ENCODE assay signal across 14 cellular contexts in genomic region chr17:77491921-77492445, GRCh38.
A peak's percentile ranks its signal among the peaks of the same experiment; 100 is the strongest.
DNase-seq lines count a peak whose midpoint lies in the region; ATAC-seq and TF ChIP-seq lines count a peak whose summit lies in the region.
"Had no signal": no experiment of that assay in that cellular context is flagged by ENCODE, and none has a peak within 500 bp of the region (broad histone marks: within the 10 kb centered on the region; RNA-seq: fewer than 3 reads in every experiment).

No MANE protein-coding gene starts in this region.

- no peaks in the 10 kb centered on the region for H3K27me3 Mint-ChIP-seq in activated CD8-positive, alpha-beta memory T cell treated with anti-CD3 and anti-CD28 coated beads, Interleukin-2, amount 10 ng/mL, durations not matched to agents 7 days and 5 days
- H3K27me3 Mint-ChIP-seq in chondrocyte (ENCODE audit: low read depth): no peaks in the 10 kb centered on the region

- peak overlapping the region in 1 of 4 donors; percentile 75 for H3K27ac ChIP-seq in Peyer's patch
- peak overlapping the region in 3 of 8 donors; percentile 18 to 79 (median 64) for H3K27ac ChIP-seq in spleen
- H3K27ac ChIP-seq: hepatocyte, SJSA1 had no signal

- H3K36me3 ChIP-seq in Peyer's patch (peaks cover 0 to 92% (median 0%) of the 10 kb centered on the region in 3 donors), spleen (peaks cover 3 to 99% (median 91%) of the 10 kb centered on the region in 6 donors)

- peak; percentile 60 for DNase-seq in activated CD8-positive, alpha-beta memory T cell treated with anti-CD3 and anti-CD28 coated beads, Interleukin-2, amount 10 ng/mL, durations not matched to agents 7 days and 5 days
- DNase-seq in activated CD8-positive, alpha-beta memory T cell treated with anti-CD3 and anti-CD28 coated beads, Interleukin-2, amount 50 U/mL, for 48 hours: no peak
- DNase-seq in Peyer's patch (peak; percentile 42 to 88 (median 82)), chondrocyte (ENCODE audit: low spot score) (peak; percentile 75), spleen (peak; percentile 84), LoVo (ENCODE audit: low spot score) (no peak)
- DNase-seq: activated T-cell treated with anti-CD3 and anti-CD28 coated beads, Interleukin-2, amount 50 U/mL, for 4 hours; NCI-H345; stimulated activated CD4-positive, alpha-beta T cell treated with anti-CD3 and anti-CD28 coated beads, Interleukin-2, amount 100 ng/mL, for 48 hours had no signal

- no peaks in the 10 kb centered on the region for H3K27me3 ChIP-seq in Peyer's patch
- no peaks in the 10 kb centered on the region for H3K27me3 ChIP-seq in spleen (replicated peaks in 1 of 7)
- H3K27me3 ChIP-seq: hepatocyte, SJSA1, tibial artery had no signal

- CTCF ChIA-PET in activated CD8-positive, alpha-beta memory T cell treated with anti-CD3 and anti-CD28 coated beads, Interleukin-2, amount 10 ng/mL, durations not matched to agents 7 days and 5 days (lab: Charles Lee): interaction anchor here (1.0 to 8.5 kb wide), 6 partner anchors 23 to 160 kb away, joined by 3 to 126 read pairs (median 6); no protein-coding TSS in a partner anchor

- peaks cover 21% of the 10 kb centered on the region for H3K36me3 Mint-ChIP-seq in activated CD8-positive, alpha-beta memory T cell treated with anti-CD3 and anti-CD28 coated beads, Interleukin-2, amount 10 ng/mL, durations not matched to agents 7 days and 5 days
- H3K36me3 Mint-ChIP-seq in chondrocyte (ENCODE audit: low read depth): peaks cover 20% of the 10 kb centered on the region

- H3K27ac Mint-ChIP-seq in activated CD8-positive, alpha-beta memory T cell treated with anti-CD3 and anti-CD28 coated beads, Interleukin-2, amount 10 ng/mL, durations not matched to agents 7 days and 5 days: peak overlapping the region; percentile 19
- peak overlapping the region; percentile 36 for H3K27ac Mint-ChIP-seq in chondrocyte (ENCODE audit: unreplicated experiment)

- H3K4me1 Mint-ChIP-seq in activated CD8-positive, alpha-beta memory T cell treated with anti-CD3 and anti-CD28 coated beads, Interleukin-2, amount 10 ng/mL, durations not matched to agents 7 days and 5 days: peaks cover 21% of the 10 kb centered on the region
- H3K4me1 Mint-ChIP-seq in chondrocyte (ENCODE audit: low read depth): peaks cover 3% of the 10 kb centered on the region

- H3K4me1 ChIP-seq in Peyer's patch: peaks cover 0 to 10% (median 4%) of the 10 kb centered on the region in 4 donors
- H3K4me1 ChIP-seq in spleen: peaks cover 17 to 78% (median 48%) of the 10 kb centered on the region in 6 donors

- H3K9me3 ChIP-seq in Peyer's patch: no peaks in the 10 kb centered on the region
- H3K9me3 ChIP-seq in spleen: no peaks in the 10 kb centered on the region
- H3K9me3 ChIP-seq: SJSA1, tibial artery had no signal

- ATAC-seq in activated CD8-positive, alpha-beta memory T cell treated with anti-CD3 and anti-CD28 coated beads, Interleukin-2, amount 10 ng/mL, durations not matched to agents 7 days and 5 days: peak; percentile 22
- ATAC-seq in GM18511 (IDR thresholded peaks at IDR 0.05; ENCODE audit: unreplicated experiment): no peak
- no peak for ATAC-seq in GM21737 (IDR thresholded peaks at IDR 0.05; ENCODE audit: unreplicated experiment)

- TF ChIP-seq CTCF in Peyer's patch (IDR thresholded peaks at IDR 0.05) (no peak), chondrocyte (IDR thresholded peaks at IDR 0.05) (no peak), spleen (IDR thresholded peaks at IDR 0.05 in 8 of 11, conservative IDR thresholded peaks at IDR 0.05 in 3 of 11) (no peak)

- H3K9me3 Mint-ChIP-seq in activated CD8-positive, alpha-beta memory T cell treated with anti-CD3 and anti-CD28 coated beads, Interleukin-2, amount 10 ng/mL, durations not matched to agents 7 days and 5 days (ENCODE audit: low read depth): no peaks in the 10 kb centered on the region
- H3K9me3 Mint-ChIP-seq in chondrocyte (ENCODE audit: low read depth): no peaks in the 10 kb centered on the region
- H3K9me3 Mint-ChIP-seq: activated T-cell treated with anti-CD3 and anti-CD28 coated beads, Interleukin-2, amount 50 U/mL, for 4 hours had no signal

- intact Hi-C loops in spleen (cut with DNase I; ENCODE audit: low total_unique reads): loop anchor here (5.0 kb wide), 2 partner anchors 65 to 160 kb away; no protein-coding TSS in a partner anchor

- H3K4me3 ChIP-seq in Peyer's patch (no peak overlapping the region), spleen (no peak overlapping the region)
- H3K4me3 ChIP-seq: hepatocyte, SJSA1, tibial artery had no signal

- TF ChIP-seq POLR2A in Peyer's patch (IDR thresholded peaks at IDR 0.05) (no peak), spleen (IDR thresholded peaks at IDR 0.05) (no peak)

- WGBS in spleen, 5 donors: 62 to 75% (median 72%) methylated on average over 10 to 16 of the region's 16 CpGs

- no peak overlapping the region for H3K4me3 Mint-ChIP-seq in activated CD8-positive, alpha-beta memory T cell treated with anti-CD3 and anti-CD28 coated beads, Interleukin-2, amount 10 ng/mL, durations not matched to agents 7 days and 5 days
- H3K4me3 Mint-ChIP-seq in chondrocyte (ENCODE audit: unreplicated experiment): no peak overlapping the region
- H3K4me3 Mint-ChIP-seq: activated T-cell treated with anti-CD3 and anti-CD28 coated beads, Interleukin-2, amount 50 U/mL, for 4 hours had no signal

Comparison
In these comparisons a context has a peak if more than half of its experiments do, and no peak if none do; other contexts are left out.
1. DNase-seq: peak in activated CD8-positive, alpha-beta memory T cell treated with anti-CD3 and anti-CD28 coated beads, Interleukin-2, amount 10 ng/mL, durations not matched to agents 7 days and 5 days (single experiment), Peyer's patch (3 of 3), chondrocyte (single experiment) and spleen (single experiment); none in activated CD8-positive, alpha-beta memory T cell treated with anti-CD3 and anti-CD28 coated beads, Interleukin-2, amount 50 U/mL, for 48 hours (single experiment) and LoVo (single experiment).